In the genomic region with DNA sequence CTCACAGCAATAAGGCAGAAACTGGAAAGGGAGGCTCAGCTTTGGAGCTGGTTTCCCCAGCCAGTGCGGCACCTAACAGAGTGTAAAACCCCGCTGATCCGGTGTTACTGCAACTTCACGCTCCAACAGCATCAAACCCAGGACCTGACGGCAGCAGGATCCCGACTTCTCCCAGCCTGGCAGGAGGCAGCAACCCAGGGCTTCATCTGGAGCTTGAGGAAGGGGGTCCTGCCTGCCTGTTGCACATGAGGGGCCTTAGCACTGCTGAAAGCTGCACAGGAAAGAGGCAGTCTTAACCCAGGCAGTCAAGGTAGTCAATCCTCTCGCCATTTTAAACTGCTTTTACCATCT, we compare ENCODE assay signal across 1 cellular context.
TF ChIP-seq lines count a peak whose summit lies in the region.

No MANE protein-coding gene starts in this region.

TF ChIP-seq in GM23338, 12 proteins besides CTCF, POLR2A, EP300 and RAD21 (continued from another document):
- TF ChIP-seq, protein P1, sequence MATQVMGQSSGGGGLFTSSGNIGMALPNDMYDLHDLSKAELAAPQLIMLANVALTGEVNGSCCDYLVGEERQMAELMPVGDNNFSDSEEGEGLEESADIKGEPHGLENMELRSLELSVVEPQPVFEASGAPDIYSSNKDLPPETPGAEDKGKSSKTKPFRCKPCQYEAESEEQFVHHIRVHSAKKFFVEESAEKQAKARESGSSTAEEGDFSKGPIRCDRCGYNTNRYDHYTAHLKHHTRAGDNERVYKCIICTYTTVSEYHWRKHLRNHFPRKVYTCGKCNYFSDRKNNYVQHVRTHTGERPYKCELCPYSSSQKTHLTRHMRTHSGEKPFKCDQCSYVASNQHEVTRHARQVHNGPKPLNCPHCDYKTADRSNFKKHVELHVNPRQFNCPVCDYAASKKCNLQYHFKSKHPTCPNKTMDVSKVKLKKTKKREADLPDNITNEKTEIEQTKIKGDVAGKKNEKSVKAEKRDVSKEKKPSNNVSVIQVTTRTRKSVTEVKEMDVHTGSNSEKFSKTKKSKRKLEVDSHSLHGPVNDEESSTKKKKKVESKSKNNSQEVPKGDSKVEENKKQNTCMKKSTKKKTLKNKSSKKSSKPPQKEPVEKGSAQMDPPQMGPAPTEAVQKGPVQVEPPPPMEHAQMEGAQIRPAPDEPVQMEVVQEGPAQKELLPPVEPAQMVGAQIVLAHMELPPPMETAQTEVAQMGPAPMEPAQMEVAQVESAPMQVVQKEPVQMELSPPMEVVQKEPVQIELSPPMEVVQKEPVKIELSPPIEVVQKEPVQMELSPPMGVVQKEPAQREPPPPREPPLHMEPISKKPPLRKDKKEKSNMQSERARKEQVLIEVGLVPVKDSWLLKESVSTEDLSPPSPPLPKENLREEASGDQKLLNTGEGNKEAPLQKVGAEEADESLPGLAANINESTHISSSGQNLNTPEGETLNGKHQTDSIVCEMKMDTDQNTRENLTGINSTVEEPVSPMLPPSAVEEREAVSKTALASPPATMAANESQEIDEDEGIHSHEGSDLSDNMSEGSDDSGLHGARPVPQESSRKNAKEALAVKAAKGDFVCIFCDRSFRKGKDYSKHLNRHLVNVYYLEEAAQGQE (IDR thresholded peaks at IDR 0.05; ENCODE audit: unreplicated experiment), result no peak
- TF ChIP-seq, protein P2, sequence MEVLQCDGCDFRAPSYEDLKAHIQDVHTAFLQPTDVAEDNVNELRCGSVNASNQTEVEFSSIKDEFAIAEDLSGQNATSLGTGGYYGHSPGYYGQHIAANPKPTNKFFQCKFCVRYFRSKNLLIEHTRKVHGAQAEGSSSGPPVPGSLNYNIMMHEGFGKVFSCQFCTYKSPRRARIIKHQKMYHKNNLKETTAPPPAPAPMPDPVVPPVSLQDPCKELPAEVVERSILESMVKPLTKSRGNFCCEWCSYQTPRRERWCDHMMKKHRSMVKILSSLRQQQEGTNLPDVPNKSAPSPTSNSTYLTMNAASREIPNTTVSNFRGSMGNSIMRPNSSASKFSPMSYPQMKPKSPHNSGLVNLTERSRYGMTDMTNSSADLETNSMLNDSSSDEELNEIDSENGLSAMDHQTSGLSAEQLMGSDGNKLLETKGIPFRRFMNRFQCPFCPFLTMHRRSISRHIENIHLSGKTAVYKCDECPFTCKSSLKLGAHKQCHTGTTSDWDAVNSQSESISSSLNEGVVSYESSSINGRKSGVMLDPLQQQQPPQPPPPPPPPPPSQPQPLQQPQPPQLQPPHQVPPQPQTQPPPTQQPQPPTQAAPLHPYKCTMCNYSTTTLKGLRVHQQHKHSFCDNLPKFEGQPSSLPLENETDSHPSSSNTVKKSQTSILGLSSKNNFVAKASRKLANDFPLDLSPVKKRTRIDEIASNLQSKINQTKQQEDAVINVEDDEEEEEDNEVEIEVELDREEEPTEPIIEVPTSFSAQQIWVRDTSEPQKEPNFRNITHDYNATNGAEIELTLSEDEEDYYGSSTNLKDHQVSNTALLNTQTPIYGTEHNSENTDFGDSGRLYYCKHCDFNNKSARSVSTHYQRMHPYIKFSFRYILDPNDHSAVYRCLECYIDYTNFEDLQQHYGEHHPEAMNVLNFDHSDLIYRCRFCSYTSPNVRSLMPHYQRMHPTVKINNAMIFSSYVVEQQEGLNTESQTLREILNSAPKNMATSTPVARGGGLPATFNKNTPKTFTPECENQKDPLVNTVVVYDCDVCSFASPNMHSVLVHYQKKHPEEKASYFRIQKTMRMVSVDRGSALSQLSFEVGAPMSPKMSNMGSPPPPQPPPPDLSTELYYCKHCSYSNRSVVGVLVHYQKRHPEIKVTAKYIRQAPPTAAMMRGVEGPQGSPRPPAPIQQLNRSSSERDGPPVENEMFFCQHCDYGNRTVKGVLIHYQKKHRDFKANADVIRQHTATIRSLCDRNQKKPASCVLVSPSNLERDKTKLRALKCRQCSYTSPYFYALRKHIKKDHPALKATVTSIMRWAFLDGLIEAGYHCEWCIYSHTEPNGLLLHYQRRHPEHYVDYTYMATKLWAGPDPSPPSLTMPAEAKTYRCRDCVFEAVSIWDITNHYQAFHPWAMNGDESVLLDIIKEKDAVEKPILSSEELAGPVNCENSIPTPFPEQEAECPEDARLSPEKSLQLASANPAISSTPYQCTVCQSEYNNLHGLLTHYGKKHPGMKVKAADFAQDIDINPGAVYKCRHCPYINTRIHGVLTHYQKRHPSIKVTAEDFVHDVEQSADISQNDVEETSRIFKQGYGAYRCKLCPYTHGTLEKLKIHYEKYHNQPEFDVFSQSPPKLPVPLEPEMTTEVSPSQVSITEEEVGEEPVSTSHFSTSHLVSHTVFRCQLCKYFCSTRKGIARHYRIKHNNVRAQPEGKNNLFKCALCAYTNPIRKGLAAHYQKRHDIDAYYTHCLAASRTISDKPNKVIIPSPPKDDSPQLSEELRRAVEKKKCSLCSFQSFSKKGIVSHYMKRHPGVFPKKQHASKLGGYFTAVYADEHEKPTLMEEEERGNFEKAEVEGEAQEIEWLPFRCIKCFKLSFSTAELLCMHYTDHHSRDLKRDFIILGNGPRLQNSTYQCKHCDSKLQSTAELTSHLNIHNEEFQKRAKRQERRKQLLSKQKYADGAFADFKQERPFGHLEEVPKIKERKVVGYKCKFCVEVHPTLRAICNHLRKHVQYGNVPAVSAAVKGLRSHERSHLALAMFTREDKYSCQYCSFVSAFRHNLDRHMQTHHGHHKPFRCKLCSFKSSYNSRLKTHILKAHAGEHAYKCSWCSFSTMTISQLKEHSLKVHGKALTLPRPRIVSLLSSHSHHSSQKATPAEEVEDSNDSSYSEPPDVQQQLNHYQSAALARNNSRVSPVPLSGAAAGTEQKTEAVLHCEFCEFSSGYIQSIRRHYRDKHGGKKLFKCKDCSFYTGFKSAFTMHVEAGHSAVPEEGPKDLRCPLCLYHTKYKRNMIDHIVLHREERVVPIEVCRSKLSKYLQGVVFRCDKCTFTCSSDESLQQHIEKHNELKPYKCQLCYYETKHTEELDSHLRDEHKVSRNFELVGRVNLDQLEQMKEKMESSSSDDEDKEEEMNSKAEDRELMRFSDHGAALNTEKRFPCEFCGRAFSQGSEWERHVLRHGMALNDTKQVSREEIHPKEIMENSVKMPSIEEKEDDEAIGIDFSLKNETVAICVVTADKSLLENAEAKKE (CRISPR knock-in tag; IDR thresholded peaks at IDR 0.05), result no peak
